Comparison of ENCODE assay signal across 8 cellular contexts in the genomic region with DNA sequence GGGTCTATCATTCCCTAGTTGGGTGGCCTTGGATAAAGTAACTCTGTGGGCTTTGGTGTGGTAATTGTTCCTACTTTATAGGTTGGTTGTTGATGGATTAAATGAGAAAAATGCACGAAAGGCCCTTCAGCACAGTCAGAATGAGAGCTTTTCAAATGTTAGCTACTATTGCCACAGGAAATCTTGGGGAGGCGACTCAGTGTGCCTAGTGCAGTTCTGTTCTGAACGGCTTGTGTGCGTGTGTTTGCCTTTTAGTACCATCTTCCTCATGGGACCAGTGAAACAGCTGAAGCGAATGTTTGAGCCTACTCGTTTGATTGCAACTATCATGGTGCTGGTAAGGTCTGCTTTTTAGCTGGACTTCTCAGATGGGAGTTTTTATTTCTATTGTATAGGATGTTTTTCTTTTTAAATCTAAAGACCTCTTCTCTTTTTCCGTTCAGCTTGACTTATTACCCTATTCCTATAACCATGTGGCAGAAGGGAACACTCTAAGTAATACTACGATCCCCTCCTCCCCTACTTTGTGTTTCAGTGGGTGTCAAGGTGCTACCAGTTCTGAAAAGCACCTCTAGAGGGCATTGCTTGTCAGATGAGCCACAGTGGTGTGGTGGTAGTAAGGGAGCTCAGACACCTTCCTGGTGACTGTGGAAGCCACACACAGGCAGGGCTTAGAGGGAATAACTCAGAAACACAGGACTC. TPM values are rescaled to one million over a fixed set of nuclear protein-coding genes. Genes with fewer than 3 reads are reported as not detected.
DNase-seq lines count a peak whose midpoint lies in the region; ATAC-seq and TF ChIP-seq lines count a peak whose summit lies in the region.

No MANE protein-coding gene starts in this region.

- no peak overlapping the region for H3K4me3 ChIP-seq in smooth muscle cell

- no peak overlapping the region for H3K9ac ChIP-seq in smooth muscle cell (ENCODE audit: low read depth)

- peak overlapping the region; percentile 5 for H3K4me3 Mint-ChIP-seq in activated T-cell treated with anti-CD3 and anti-CD28 coated beads, Interleukin-2, amount 50 U/mL, for 24 hours

- no peaks in the 10 kb centered on the region for H3K9me3 ChIP-seq in smooth muscle cell (replicated peaks; ENCODE audit: low read depth)

- H3K4me1 ChIP-seq in foreskin keratinocyte (no peaks in the 10 kb centered on the region), smooth muscle cell (ENCODE audit: low read depth) (no peaks in the 10 kb centered on the region)

- no peak overlapping the region for H3K4me2 ChIP-seq in smooth muscle cell

- peak; percentile 81 for ATAC-seq in GM18498 (IDR thresholded peaks at IDR 0.05; ENCODE audit: unreplicated experiment)
- ATAC-seq in HG02973 (IDR thresholded peaks at IDR 0.05; ENCODE audit: unreplicated experiment) = peak; percentile 82
- ATAC-seq in foreskin keratinocyte = peak; percentile 98

- TF ChIP-seq CTCF in foreskin keratinocyte (conservative IDR thresholded peaks at IDR 0.05) (peak; percentile 85), smooth muscle cell (IDR thresholded peaks at IDR 0.05; ENCODE audit: borderline replicate concordance, insufficient read depth, poor library complexity, severe bottlenecking) (peak; percentile 47)

- H2AFZ ChIP-seq in smooth muscle cell (ENCODE audit: low read depth) = no peak overlapping the region

- H3K27me3 Mint-ChIP-seq in activated T-cell treated with anti-CD3 and anti-CD28 coated beads, Interleukin-2, amount 50 U/mL, for 24 hours = no peaks in the 10 kb centered on the region

- H3K79me2 ChIP-seq in smooth muscle cell (ENCODE audit: low read depth) = peaks cover 10% of the 10 kb centered on the region

- H3K4me1 Mint-ChIP-seq in activated T-cell treated with anti-CD3 and anti-CD28 coated beads, Interleukin-2, amount 50 U/mL, for 24 hours (ENCODE audit: low read depth) = peaks cover 66% of the 10 kb centered on the region

- H3K27me3 ChIP-seq in foreskin keratinocyte (no peaks in the 10 kb centered on the region), smooth muscle cell (ENCODE audit: low read depth) (no peaks in the 10 kb centered on the region)

- peaks cover 6% of the 10 kb centered on the region for H3F3A ChIP-seq in smooth muscle cell (ENCODE audit: low read depth)

- no peaks in the 10 kb centered on the region for H3K9me3 Mint-ChIP-seq in activated T-cell treated with anti-CD3 and anti-CD28 coated beads, Interleukin-2, amount 50 U/mL, for 24 hours

- peak; percentile 49 for DNase-seq in Ammon's horn (ENCODE audit: low spot score)
- DNase-seq in NCI-H2227 treated with DMSO at 0.1 percent for 48 hours (lab: John Stamatoyannopoulos, UW) = peak; percentile 17
- no peak for DNase-seq in activated T-cell treated with anti-CD3 and anti-CD28 coated beads, Interleukin-2, amount 50 U/mL, for 24 hours
- DNase-seq in foreskin keratinocyte = peak in 1 of 2 donors; percentile 56
- no peak for DNase-seq in smooth muscle cell (lab: John Stamatoyannopoulos, UW; ENCODE audit: unreplicated experiment)
- no peak for DNase-seq in mesenteric fat pad (ENCODE audit: low spot score)

- peak overlapping the region; percentile 79 for H3K27ac Mint-ChIP-seq in activated T-cell treated with anti-CD3 and anti-CD28 coated beads, Interleukin-2, amount 50 U/mL, for 24 hours

- no peak overlapping the region for H3K27ac ChIP-seq in foreskin keratinocyte
- H3K27ac ChIP-seq in smooth muscle cell (ENCODE audit: low read depth) = no peak overlapping the region

- H3K36me3 ChIP-seq in smooth muscle cell (ENCODE audit: low read depth) = peaks cover 5% of the 10 kb centered on the region

- 92% methylated on average over 8 of the region's 8 CpGs for WGBS in smooth muscle cell (ENCODE audit: low lambda C conversion rate)

- peaks cover 96% of the 10 kb centered on the region for H3K36me3 Mint-ChIP-seq in activated T-cell treated with anti-CD3 and anti-CD28 coated beads, Interleukin-2, amount 50 U/mL, for 24 hours (ENCODE audit: low read depth)

- peaks cover 36% of the 10 kb centered on the region for H4K20me1 ChIP-seq in smooth muscle cell (ENCODE audit: low read depth)

RNA-seq across cellular contexts. Expression of a gene that starts 9.2 kb away (rescaled TPM):
- total RNA-seq in foreskin keratinocyte = 33.6 and 35.6 TPM in 2 replicates
- 6.1 TPM in 2 replicates for polyA plus RNA-seq in foreskin keratinocyte
- 25.7 and 26.2 TPM in 2 replicates for total RNA-seq in smooth muscle cell
- 12.7 and 19.9 TPM in 2 replicates for polyA plus RNA-seq in smooth muscle cell
- total RNA-seq in mesenteric fat pad = 53.3 TPM

RNA-seq across cellular contexts. Expression of a gene that starts 45.7 kb away (rescaled TPM):
- 0.24 and 0.32 TPM in 2 replicates for total RNA-seq in foreskin keratinocyte
- polyA plus RNA-seq in foreskin keratinocyte = 0.35 and 0.37 TPM in 2 replicates
- total RNA-seq in smooth muscle cell = 0.72 and 3.9 TPM in 2 replicates
- 0.40 and 0.47 TPM in 2 replicates for polyA plus RNA-seq in smooth muscle cell
- total RNA-seq in mesenteric fat pad = 0.87 TPM

RNA-seq across cellular contexts. Expression of a gene that starts 56.2 kb away (rescaled TPM):
- total RNA-seq in foreskin keratinocyte (35.9 and 37.0 TPM in 2 replicates), smooth muscle cell (33.4 and 45.9 TPM in 2 replicates), mesenteric fat pad (29.9 TPM)
- polyA plus RNA-seq in foreskin keratinocyte (25.2 and 28.0 TPM in 2 replicates), smooth muscle cell (31.0 and 38.9 TPM in 2 replicates)

Comparison
In these comparisons a context has a peak if more than half of its experiments do, and no peak if none do; other contexts are left out.
1. DNase-seq: peak in Ammon's horn (single experiment) and NCI-H2227 treated with DMSO at 0.1 percent for 48 hours (single experiment); none in activated T-cell treated with anti-CD3 and anti-CD28 coated beads, Interleukin-2, amount 50 U/mL, for 24 hours (single experiment), smooth muscle cell (single experiment) and mesenteric fat pad (single experiment).
2. Peak in every context shown above with its lines, with median percentiles within 50 percentile points of each other: ATAC-seq.